28 cellular contexts compared by ENCODE assay signal in the genomic region with DNA sequence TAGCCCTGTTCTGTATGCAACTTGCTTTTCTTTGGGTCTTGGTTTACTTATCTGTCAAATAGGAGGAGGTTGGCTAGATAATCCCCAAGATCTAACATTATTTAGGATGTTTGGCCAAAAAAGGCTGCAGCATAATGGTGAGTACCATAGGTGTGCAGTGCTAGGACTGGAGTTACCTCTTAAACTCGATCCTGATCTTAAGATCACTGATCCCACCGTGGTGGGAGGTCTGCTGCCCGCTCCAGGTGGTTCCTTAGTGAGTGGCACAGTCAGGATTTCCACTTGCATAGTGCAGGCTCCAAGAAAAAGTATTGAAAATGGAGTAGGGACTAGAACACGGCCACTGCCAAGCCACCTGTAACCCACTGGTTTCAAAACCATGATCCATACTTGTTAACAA.
"Had no signal": no experiment of that assay in that cellular context is flagged by ENCODE, and none has a peak within 500 bp of the region (broad histone marks: within the 10 kb centered on the region; RNA-seq: fewer than 3 reads in every experiment).

No MANE protein-coding gene starts in this region.

- H3K4me3 ChIP-seq: colonic mucosa, coronary artery, dorsolateral prefrontal cortex, esophagus muscularis mucosa, esophagus squamous epithelium, gastrocnemius medialis, gastroesophageal sphincter, heart left ventricle, heart right ventricle had no signal

- H3K27me3 ChIP-seq: colonic mucosa, dorsolateral prefrontal cortex, esophagus muscularis mucosa, esophagus squamous epithelium, foreskin keratinocyte, gastrocnemius medialis, gastroesophageal sphincter, heart left ventricle, heart right ventricle had no signal

- H3K9me3 Mint-ChIP-seq: dendritic cell treated with granulocyte-macrophage colony-stimulating factor and Interleukin-4, amounts not matched to agents 40 ng/mL and 50 ng/mL, for 4 days; effector memory CD8-positive, alpha-beta T cell; endodermal cell had no signal

- FAIRE-seq: colon, endometrium, endothelial cell of umbilical vein, frontal cortex had no signal

- H3K4me1 ChIP-seq: foreskin keratinocyte, gastrocnemius medialis had no signal

- H3K36me3 ChIP-seq: colonic mucosa, gastrocnemius medialis had no signal

- H3K9me3 ChIP-seq: colonic mucosa, esophagus muscularis mucosa, esophagus squamous epithelium, gastrocnemius medialis, gastroesophageal sphincter, heart left ventricle, heart right ventricle had no signal

- H3K4me3 Mint-ChIP-seq: dendritic cell treated with granulocyte-macrophage colony-stimulating factor and Interleukin-4, amounts not matched to agents 40 ng/mL and 50 ng/mL, for 4 days; effector memory CD8-positive, alpha-beta T cell; endodermal cell had no signal

- H3K27ac Mint-ChIP-seq: dendritic cell treated with granulocyte-macrophage colony-stimulating factor and Interleukin-4, amounts not matched to agents 40 ng/mL and 50 ng/mL, for 4 days; effector memory CD8-positive, alpha-beta T cell; endodermal cell had no signal

- DNase-seq: colonic mucosa; cortex of kidney; dermis blood vessel endothelial cell; dorsolateral prefrontal cortex; effector CD4-positive, alpha-beta T cell; effector CD8-positive, alpha-beta T cell; effector memory CD4-positive, alpha-beta T cell; effector memory CD8-positive, alpha-beta T cell; endodermal cell; esophagus squamous epithelium; foreskin fibroblast; foreskin keratinocyte; foreskin melanocyte; gastrocnemius medialis; glutamatergic neuron; head of caudate nucleus; heart left ventricle; heart right ventricle had no signal

- H3K27ac ChIP-seq: colonic mucosa, coronary artery, epithelial cell of prostate, esophagus muscularis mucosa, esophagus squamous epithelium, foreskin keratinocyte, gastrocnemius medialis, gastroesophageal sphincter, heart left ventricle, heart right ventricle had no signal

- H3K27me3 Mint-ChIP-seq: effector memory CD8-positive, alpha-beta T cell had no signal

- ATAC-seq: effector memory CD8-positive, alpha-beta T cell; esophagus mucosa; foreskin keratinocyte; gastrocnemius medialis; gastroesophageal sphincter; heart left ventricle; heart right ventricle had no signal
